ENCODE assay signal across 8 cellular contexts in genomic region chr9:132879443-132880310, GRCh38. TPM values are rescaled to one million over a fixed set of nuclear protein-coding genes. Genes with fewer than 3 reads are reported as not detected.
DNase-seq lines count a peak whose midpoint lies in the region; FAIRE-seq and TF ChIP-seq lines count a peak whose summit lies in the region.

No MANE protein-coding gene starts in this region.

- H3K27me3 ChIP-seq in CD8-positive, alpha-beta memory T cell (ENCODE audit: insufficient read depth, low read length, poor library complexity, severe bottlenecking), result no peaks in the 10 kb centered on the region
- peaks cover 0 to 7% (median 0%) of the 10 kb centered on the region in 3 experiments for H3K27me3 ChIP-seq in neuronal stem cell (ENCODE audit: control insufficient read depth in 3 of 3, insufficient read depth in 3 of 3, low read depth in 1 of 3, low read length in 3 of 3)

- H3K4me3 ChIP-seq in CD8-positive, alpha-beta memory T cell (ENCODE audit: low read length), result no peak overlapping the region
- peak overlapping the region in 1 of 2 donors; percentile 90 for H3K4me3 ChIP-seq in neuronal stem cell (ENCODE audit: low read length in 2 of 2)

- no peaks in the 10 kb centered on the region for H3K36me3 Mint-ChIP-seq in CD8-positive, alpha-beta memory T cell

- H3K9me3 Mint-ChIP-seq in CD8-positive, alpha-beta memory T cell, result no peaks in the 10 kb centered on the region

- no peak overlapping the region for H3K9ac ChIP-seq in neuronal stem cell (ENCODE audit: low read depth, low read length, poor library complexity)

- H2AK5ac ChIP-seq in neuronal stem cell (ENCODE audit: low read depth, low read length), result no peak overlapping the region

- FAIRE-seq in GM12892 (lab: Jason Lieb, UNC), result no peak

- no peak overlapping the region for H3K23ac ChIP-seq in neuronal stem cell (ENCODE audit: low read depth, low read length, poor library complexity)

- no peak overlapping the region for H3K14ac ChIP-seq in neuronal stem cell (ENCODE audit: low read length)

- H4K8ac ChIP-seq in neuronal stem cell (ENCODE audit: low read depth, low read length), result no peak overlapping the region

- H3K27me3 Mint-ChIP-seq in CD8-positive, alpha-beta memory T cell, result peaks cover 0 to 2% of the 10 kb centered on the region in 2 donors

- H3K4me3 Mint-ChIP-seq in CD8-positive, alpha-beta memory T cell, result peak overlapping the region; percentile 76 to 90 (median 83)

- no peak overlapping the region for H2BK120ac ChIP-seq in neuronal stem cell (ENCODE audit: low read depth, low read length)

- H3K4me2 ChIP-seq in neuronal stem cell (ENCODE audit: insufficient read depth, low read length, poor library complexity, severe bottlenecking), result no peak overlapping the region

- no CpG with 5 or more reads among the region's 7 CpGs for WGBS in neuronal stem cell (ENCODE audit: extremely low coverage in 2 of 2, insufficient read length in 2 of 2, insufficient replicate concordance in 1 of 2), 2 donors

- no peak overlapping the region for H3K18ac ChIP-seq in neuronal stem cell (ENCODE audit: low read length)

- no peaks in the 10 kb centered on the region for H3K79me1 ChIP-seq in neuronal stem cell (ENCODE audit: low read depth, low read length)

- H3K9me3 ChIP-seq in CD8-positive, alpha-beta memory T cell (ENCODE audit: low read length), result no peaks in the 10 kb centered on the region
- no peaks in the 10 kb centered on the region for H3K9me3 ChIP-seq in neuronal stem cell (replicated peaks in 1 of 2; ENCODE audit: control insufficient read depth in 2 of 2, insufficient read depth in 1 of 2, low read depth in 1 of 2, low read length in 2 of 2)

- H2BK15ac ChIP-seq in neuronal stem cell (ENCODE audit: low read length), result no peak overlapping the region

- POLR2A ChIA-PET in CD8-positive, alpha-beta memory T cell (lab: Charles Lee), result interaction anchor here (0.8 to 1.1 kb wide), 2 partner anchors 29 to 320 kb away, joined by 3 to 5 read pairs; no protein-coding TSS in a partner anchor

- H2BK5ac ChIP-seq in neuronal stem cell (ENCODE audit: low read length), result no peak overlapping the region

- no peak overlapping the region for H2BK12ac ChIP-seq in neuronal stem cell (ENCODE audit: low read length)

- peak overlapping the region; percentile 98 for H2AFZ ChIP-seq in neuronal stem cell (ENCODE audit: low read length)

- no peak for TF ChIP-seq POLR2A in GM12892 (IDR thresholded peaks at IDR 0.05; ENCODE audit: low read depth, low read length)

- no peak overlapping the region for H3K4ac ChIP-seq in neuronal stem cell (ENCODE audit: low read length)

- H4K91ac ChIP-seq in neuronal stem cell (ENCODE audit: low read depth, low read length, poor library complexity), result no peak overlapping the region

- CTCF ChIA-PET in CD8-positive, alpha-beta memory T cell (lab: Charles Lee), result interaction anchor here (1.0 to 1.4 kb wide), 2 partner anchors 20 to 22 kb away, joined by 4 read pairs; no protein-coding TSS in a partner anchor

- H3K36me3 ChIP-seq in CD8-positive, alpha-beta memory T cell (ENCODE audit: insufficient read depth, low read length), result no peaks in the 10 kb centered on the region
- no peaks in the 10 kb centered on the region for H3K36me3 ChIP-seq in neuronal stem cell (replicated peaks in 1 of 2; ENCODE audit: control insufficient read depth in 2 of 2, insufficient read depth in 2 of 2, low read length in 2 of 2)

- peaks cover 14 to 26% (median 16%) of the 10 kb centered on the region in 3 donors for H3K4me1 Mint-ChIP-seq in CD8-positive, alpha-beta memory T cell

- H3K27ac Mint-ChIP-seq in CD8-positive, alpha-beta memory T cell, result peak overlapping the region; percentile 81 to 97 (median 90)

- peak in 1 of 5 donors; percentile 18 for DNase-seq in CD8-positive, alpha-beta memory T cell
- peak; percentile 29 to 30 for DNase-seq in Kasumi-1 (lab: John Stamatoyannopoulos, UW)
- no peak for DNase-seq in caudate nucleus (lab: John Stamatoyannopoulos, UW)
- no peak for DNase-seq in neuronal stem cell (ENCODE audit: low spot score)
- no peak for DNase-seq in NCI-H2171 treated with DMSO at 0.1 percent for 48 hours (lab: John Stamatoyannopoulos, UW)
- DNase-seq in NCI-H146 treated with DMSO at 0.1 percent for 48 hours (lab: John Stamatoyannopoulos, UW; ENCODE audit: unreplicated experiment), result no peak
- DNase-seq in NCI-H524 (lab: John Stamatoyannopoulos, UW), result no peak
- no peak for DNase-seq in GM12892 (ENCODE audit: insufficient read length)

- no peak overlapping the region for H3K27ac ChIP-seq in CD8-positive, alpha-beta memory T cell (ENCODE audit: low read depth, low read length)
- H3K27ac ChIP-seq in caudate nucleus (ENCODE audit: low read depth, low read length) (peak overlapping the region; percentile 91), neuronal stem cell (replicated peaks; ENCODE audit: low read length) (no peak overlapping the region)

- H3K4me1 ChIP-seq in CD8-positive, alpha-beta memory T cell (ENCODE audit: insufficient read depth, low read length), result peaks cover 5% of the 10 kb centered on the region
- H3K4me1 ChIP-seq in neuronal stem cell (ENCODE audit: control insufficient read depth in 2 of 2, insufficient read depth in 1 of 2, low read depth in 1 of 2, low read length in 2 of 2), result peaks cover 2 to 11% of the 10 kb centered on the region in 2 donors

RNA-seq across cellular contexts. Expression of gene SPACA9, which starts 1.0 kb away (rescaled TPM):
- 1 to 10 TPM; 2.6 to 2.8 TPM for total RNA-seq in CD8-positive, alpha-beta memory T cell
- 1.4 TPM for polyA plus RNA-seq in CD8-positive, alpha-beta memory T cell
- polyA plus RNA-seq in neuronal stem cell (2013, experiment 1 of 2), result 10.3 TPM
- 10.5 TPM for polyA plus RNA-seq in neuronal stem cell (2013, experiment 2 of 2)
- 1.1 TPM for polyA plus RNA-seq in GM12892 (2012; ENCODE audit: missing spikeins)

RNA-seq across cellular contexts. Expression of gene AK8, which starts 1.6 kb away (rescaled TPM):
- total RNA-seq in CD8-positive, alpha-beta memory T cell, result not detected
- polyA plus RNA-seq in CD8-positive, alpha-beta memory T cell, result not detected
- 1.4 TPM for polyA plus RNA-seq in neuronal stem cell (2013, experiment 1 of 2)
- polyA plus RNA-seq in neuronal stem cell (2013, experiment 2 of 2), result 0.91 TPM
- polyA plus RNA-seq in GM12892 (2012; ENCODE audit: missing spikeins), result 0.53 TPM

Comparison
In these comparisons a context has a peak if more than half of its experiments do, and no peak if none do; other contexts are left out.
1. DNase-seq: peak in Kasumi-1 (2 of 2); none in caudate nucleus (0 of 61), neuronal stem cell (single experiment), NCI-H2171 treated with DMSO at 0.1 percent for 48 hours (single experiment), NCI-H146 treated with DMSO at 0.1 percent for 48 hours (single experiment), NCI-H524 (0 of 2) and GM12892 (single experiment).